ENCODE assay signal across 20 cellular contexts in the genomic region with DNA sequence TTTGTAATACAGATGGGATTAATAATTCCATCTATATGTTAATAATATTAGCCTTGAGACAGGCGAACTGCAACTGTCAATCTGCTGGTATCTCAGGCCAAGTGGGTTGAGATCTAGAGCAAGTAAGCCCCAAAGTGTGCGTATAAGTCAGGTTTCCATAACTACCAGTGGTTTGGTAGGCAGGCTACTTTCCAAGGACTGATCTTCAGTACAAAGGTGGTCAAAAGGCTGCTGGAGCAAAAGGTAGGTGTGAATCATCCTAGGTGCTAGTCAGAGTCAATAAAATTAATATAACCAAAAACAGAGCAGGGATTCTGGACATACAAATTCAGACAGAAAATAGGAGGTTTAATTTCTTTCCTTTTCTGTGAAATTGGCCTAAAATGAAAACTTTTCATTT.
DNase-seq lines count a peak whose midpoint lies in the region; ATAC-seq, FAIRE-seq and TF ChIP-seq lines count a peak whose summit lies in the region.
"Had no signal": no experiment of that assay in that cellular context is flagged by ENCODE, and none has a peak within 500 bp of the region (broad histone marks: within the 10 kb centered on the region; RNA-seq: fewer than 3 reads in every experiment).

No MANE protein-coding gene starts in this region.

- no peak overlapping the region for H2AFZ ChIP-seq in keratinocyte (ENCODE audit: control insufficient read depth, low read length)

- TF ChIP-seq CTCF in A549 (IDR thresholded peaks at IDR 0.05) (no peak), keratinocyte (optimal IDR thresholded peaks at IDR 0.05 in 1 of 3, IDR thresholded peaks at IDR 0.05 in 1 of 3, conservative IDR thresholded peaks at IDR 0.05 in 1 of 3; ENCODE audit: extremely low read depth in 1 of 3, insufficient read depth in 2 of 3, low read length in 3 of 3) (no peak), upper lobe of left lung (IDR thresholded peaks at IDR 0.05) (no peak)

- no peak for TF ChIP-seq EP300 in A549 (IDR thresholded peaks at IDR 0.05)
- no peak for TF ChIP-seq EP300 in upper lobe of left lung (IDR thresholded peaks at IDR 0.05)

- H3K36me3 ChIP-seq in keratinocyte (ENCODE audit: control insufficient read depth in 2 of 2, extremely low read depth in 1 of 2, insufficient read depth in 2 of 2, low read length in 2 of 2) (no peaks in the 10 kb centered on the region), upper lobe of left lung (no peaks in the 10 kb centered on the region)

- dilution Hi-C loops in keratinocyte (cut with MboI; ENCODE audit: extremely low pct_ligation_motif_present, low sequenced_read_pairs): no loop called here

- no peaks in the 10 kb centered on the region for H4K20me1 ChIP-seq in keratinocyte (ENCODE audit: control insufficient read depth, extremely low read depth, insufficient read depth, low read length)

- TF ChIP-seq RAD21 in A549 (conservative IDR thresholded peaks at IDR 0.05 in 1 of 2, IDR thresholded peaks at IDR 0.05 in 1 of 2): no peak

- no peaks in the 10 kb centered on the region for H3K27me3 ChIP-seq in keratinocyte (ENCODE audit: control insufficient read depth, extremely low read depth, insufficient read depth, low read length)
- no peaks in the 10 kb centered on the region for H3K27me3 ChIP-seq in upper lobe of left lung

- H3K79me2 ChIP-seq in keratinocyte (ENCODE audit: control insufficient read depth, insufficient read depth, low read length): no peaks in the 10 kb centered on the region

- H3K4me2 ChIP-seq in A549: no peak overlapping the region
- H3K4me2 ChIP-seq in keratinocyte (ENCODE audit: control insufficient read depth, extremely low read depth, insufficient read depth, low read depth, low read length): no peak overlapping the region

- peak overlapping the region; percentile 4 to 72; a peak in 4 of 6 replicates for H3K27ac ChIP-seq in A549
- no peak overlapping the region for H3K27ac ChIP-seq in keratinocyte (ENCODE audit: control insufficient read depth, insufficient read depth, low read length)
- no peak overlapping the region for H3K27ac ChIP-seq in upper lobe of left lung

- H3K4me3 ChIP-seq in A549: no peak overlapping the region
- H3K4me3 ChIP-seq in keratinocyte (ENCODE audit: control insufficient read depth in 2 of 3, extremely low read depth in 1 of 3, insufficient read depth in 2 of 3, low read depth in 1 of 3, low read length in 3 of 3): no peak overlapping the region
- no peak overlapping the region for H3K4me3 ChIP-seq in upper lobe of left lung
- H3K4me3 ChIP-seq: K562 had no signal

- H3K4me1 ChIP-seq in A549 (peaks cover 20% of the 10 kb centered on the region), keratinocyte (ENCODE audit: control insufficient read depth, extremely low read depth, insufficient read depth, low read length) (peaks cover 13% of the 10 kb centered on the region), upper lobe of left lung (peaks cover 0 to 8% (median 0%) of the 10 kb centered on the region in 4 donors)

- no peaks in the 10 kb centered on the region for H3K9me1 ChIP-seq in keratinocyte (ENCODE audit: control insufficient read depth, extremely low read depth, insufficient read depth, low read length)

- FAIRE-seq in A549 (lab: Jason Lieb, UNC) (no peak), keratinocyte (lab: Jason Lieb, UNC) (peak; percentile 20)
- FAIRE-seq: D721Med, K562 had no signal

- H3K9ac ChIP-seq in keratinocyte (ENCODE audit: control insufficient read depth, extremely low read depth, insufficient read depth, low read length): no peak overlapping the region

- ATAC-seq in A549 (no peak), SK-N-SH treated with all-trans-retinoic acid at 6 μM for 48 hours (peak; percentile 17; the same call in 2 of the 3 replicates), HG02759 (IDR thresholded peaks at IDR 0.05; ENCODE audit: unreplicated experiment) (no peak), GM21515 (IDR thresholded peaks at IDR 0.05; ENCODE audit: unreplicated experiment) (no peak), upper lobe of left lung (ENCODE audit: low FRiP score in 2 of 2) (no peak)
- ATAC-seq: K562 had no signal

- CTCF ChIA-PET in A549 (lab: Yijun Ruan, JAX): no interaction called here

- POLR2A ChIA-PET in A549 (lab: Yijun Ruan, JAX): interaction anchor here (1.2 kb wide), 1 partner anchor 328 kb away, joined by 3 read pairs; the partner anchor contains the start of gene TGFB2

- DNase-seq in A549 (ENCODE audit: low read depth in 1 of 2, low spot score in 1 of 2) (no peak), HT-29 (ENCODE audit: low spot score) (peak; percentile 35), keratinocyte (ENCODE audit: low read depth, low spot score) (no peak), upper lobe of left lung (no peak)
- DNase-seq in stimulated activated CD4-positive, alpha-beta T cell treated with anti-CD3 and anti-CD28 coated beads, Interleukin-4, amount 100 ng/mL, for 24 hours: no peak
- DNase-seq: C1 segment of cervical spinal cord; CD8-positive, alpha-beta memory T cell; DND-41; H9; MV-4-11; NCI-H187; NCI-H345; NCI-H524 treated with DMSO at 0.1 percent for 48 hours; RPMI8226; SHP77 treated with DMSO at 0.1 percent for 48 hours had no signal

- H3K9me3 ChIP-seq in A549 (0 out of 3 replicates have a peak, but pooled peaks cover 5% of the 10 kb centered on the region), keratinocyte (ENCODE audit: control insufficient read depth, low read depth, low read length) (no peaks in the 10 kb centered on the region), upper lobe of left lung (no peaks in the 10 kb centered on the region)

- 77% methylated on average over 2 of the region's 2 CpGs for WGBS in A549 (ENCODE audit: missing lambda C conversion rate)
- 93 to 94% methylated on average over 2 of the region's 2 CpGs for WGBS in upper lobe of left lung, 2 donors

- TF ChIP-seq POLR2A in A549 (IDR thresholded peaks at IDR 0.05; ENCODE audit: low read length) (no peak), upper lobe of left lung (IDR thresholded peaks at IDR 0.05) (no peak)

TF ChIP-seq in A549, 52 proteins besides CTCF, POLR2A, EP300 and RAD21 (continues in another document):
- TF ChIP-seq ATOH8 (CRISPR knock-in tag; IDR thresholded peaks at IDR 0.05; ENCODE audit: low read depth) (no peak), CBX8 (IDR thresholded peaks at IDR 0.05) (no peak)

TF ChIP-seq in SK-N-SH treated with all-trans-retinoic acid at 6 μM for 48 hours, 23 proteins besides CTCF, POLR2A, EP300 and RAD21:
- TF ChIP-seq RARB (CRISPR knock-in tag; IDR thresholded peaks at IDR 0.05) (no peak), OSR1 (CRISPR knock-in tag; IDR thresholded peaks at IDR 0.05) (no peak), ZNF8 (CRISPR knock-in tag; IDR thresholded peaks at IDR 0.05) (no peak), PATZ1 (CRISPR knock-in tag; IDR thresholded peaks at IDR 0.05; ENCODE audit: borderline replicate concordance) (no peak), TOX (CRISPR knock-in tag; IDR thresholded peaks at IDR 0.05; ENCODE audit: borderline replicate concordance) (no peak), GLIS3 (CRISPR knock-in tag; IDR thresholded peaks at IDR 0.05) (no peak), PPARA (CRISPR knock-in tag; IDR thresholded peaks at IDR 0.05; ENCODE audit: borderline replicate concordance) (no peak), CSRNP3 (CRISPR knock-in tag; IDR thresholded peaks at IDR 0.05) (no peak), ZC3H10 (CRISPR knock-in tag; IDR thresholded peaks at IDR 0.05) (no peak), CSDC2 (CRISPR knock-in tag; IDR thresholded peaks at IDR 0.05) (no peak), ARNTL (CRISPR knock-in tag; IDR thresholded peaks at IDR 0.05; ENCODE audit: borderline replicate concordance, low read depth) (no peak), ZNF565 (CRISPR knock-in tag; conservative IDR thresholded peaks at IDR 0.05; ENCODE audit: low read depth) (no peak), ZFP30 (CRISPR knock-in tag; IDR thresholded peaks at IDR 0.05) (no peak), ISL1 (CRISPR knock-in tag; IDR thresholded peaks at IDR 0.05) (no peak), ESRRG (CRISPR knock-in tag; IDR thresholded peaks at IDR 0.05) (no peak)
- TF ChIP-seq, protein P1, sequence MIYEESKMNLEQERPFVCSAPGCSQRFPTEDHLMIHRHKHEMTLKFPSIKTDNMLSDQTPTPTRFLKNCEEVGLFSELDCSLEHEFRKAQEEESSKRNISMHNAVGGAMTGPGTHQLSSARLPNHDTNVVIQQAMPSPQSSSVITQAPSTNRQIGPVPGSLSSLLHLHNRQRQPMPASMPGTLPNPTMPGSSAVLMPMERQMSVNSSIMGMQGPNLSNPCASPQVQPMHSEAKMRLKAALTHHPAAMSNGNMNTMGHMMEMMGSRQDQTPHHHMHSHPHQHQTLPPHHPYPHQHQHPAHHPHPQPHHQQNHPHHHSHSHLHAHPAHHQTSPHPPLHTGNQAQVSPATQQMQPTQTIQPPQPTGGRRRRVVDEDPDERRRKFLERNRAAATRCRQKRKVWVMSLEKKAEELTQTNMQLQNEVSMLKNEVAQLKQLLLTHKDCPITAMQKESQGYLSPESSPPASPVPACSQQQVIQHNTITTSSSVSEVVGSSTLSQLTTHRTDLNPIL (CRISPR knock-in tag; IDR thresholded peaks at IDR 0.05; ENCODE audit: low read depth): no peak

Comparison
In these comparisons a context has a peak if more than half of its experiments do, and no peak if none do; other contexts are left out.
1. H3K27ac ChIP-seq: peak in A549 (2 of 2); none in keratinocyte (single experiment) and upper lobe of left lung (0 of 4).